In the genomic region with DNA sequence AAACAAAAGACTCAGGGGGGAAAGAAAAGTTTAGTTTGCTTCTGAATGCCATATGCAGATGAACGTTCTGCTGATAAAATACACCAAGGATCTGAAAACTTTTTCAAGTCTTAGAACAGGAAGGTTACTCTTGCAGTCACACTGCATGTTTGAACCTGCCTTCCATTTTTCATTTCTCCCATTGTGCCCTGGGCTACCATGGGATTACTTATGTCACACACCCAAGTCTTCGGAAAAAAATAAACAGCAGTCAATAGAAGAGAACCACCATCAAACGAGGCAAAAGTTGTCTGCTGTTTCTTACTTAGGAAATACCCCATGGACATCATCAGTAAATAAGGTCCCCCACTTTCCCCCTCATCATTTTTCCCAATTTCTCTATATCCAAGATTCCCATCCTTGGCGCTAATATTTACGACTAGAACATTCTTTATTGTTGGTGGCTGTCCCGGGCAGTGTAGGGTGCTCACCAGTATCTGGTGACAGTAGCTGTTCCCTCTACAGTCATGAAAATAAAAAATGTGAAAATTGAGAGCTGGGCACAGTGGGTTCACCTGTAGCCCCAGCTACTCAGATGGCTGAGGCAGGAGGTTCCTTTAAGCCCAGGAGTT, we compare ENCODE assay signal across 1 cellular context.
TF ChIP-seq lines count a peak whose summit lies in the region.

No MANE protein-coding gene starts in this region.

TF ChIP-seq in H1, 55 proteins besides CTCF, POLR2A, EP300 and RAD21:
- TF ChIP-seq, protein P1, sequence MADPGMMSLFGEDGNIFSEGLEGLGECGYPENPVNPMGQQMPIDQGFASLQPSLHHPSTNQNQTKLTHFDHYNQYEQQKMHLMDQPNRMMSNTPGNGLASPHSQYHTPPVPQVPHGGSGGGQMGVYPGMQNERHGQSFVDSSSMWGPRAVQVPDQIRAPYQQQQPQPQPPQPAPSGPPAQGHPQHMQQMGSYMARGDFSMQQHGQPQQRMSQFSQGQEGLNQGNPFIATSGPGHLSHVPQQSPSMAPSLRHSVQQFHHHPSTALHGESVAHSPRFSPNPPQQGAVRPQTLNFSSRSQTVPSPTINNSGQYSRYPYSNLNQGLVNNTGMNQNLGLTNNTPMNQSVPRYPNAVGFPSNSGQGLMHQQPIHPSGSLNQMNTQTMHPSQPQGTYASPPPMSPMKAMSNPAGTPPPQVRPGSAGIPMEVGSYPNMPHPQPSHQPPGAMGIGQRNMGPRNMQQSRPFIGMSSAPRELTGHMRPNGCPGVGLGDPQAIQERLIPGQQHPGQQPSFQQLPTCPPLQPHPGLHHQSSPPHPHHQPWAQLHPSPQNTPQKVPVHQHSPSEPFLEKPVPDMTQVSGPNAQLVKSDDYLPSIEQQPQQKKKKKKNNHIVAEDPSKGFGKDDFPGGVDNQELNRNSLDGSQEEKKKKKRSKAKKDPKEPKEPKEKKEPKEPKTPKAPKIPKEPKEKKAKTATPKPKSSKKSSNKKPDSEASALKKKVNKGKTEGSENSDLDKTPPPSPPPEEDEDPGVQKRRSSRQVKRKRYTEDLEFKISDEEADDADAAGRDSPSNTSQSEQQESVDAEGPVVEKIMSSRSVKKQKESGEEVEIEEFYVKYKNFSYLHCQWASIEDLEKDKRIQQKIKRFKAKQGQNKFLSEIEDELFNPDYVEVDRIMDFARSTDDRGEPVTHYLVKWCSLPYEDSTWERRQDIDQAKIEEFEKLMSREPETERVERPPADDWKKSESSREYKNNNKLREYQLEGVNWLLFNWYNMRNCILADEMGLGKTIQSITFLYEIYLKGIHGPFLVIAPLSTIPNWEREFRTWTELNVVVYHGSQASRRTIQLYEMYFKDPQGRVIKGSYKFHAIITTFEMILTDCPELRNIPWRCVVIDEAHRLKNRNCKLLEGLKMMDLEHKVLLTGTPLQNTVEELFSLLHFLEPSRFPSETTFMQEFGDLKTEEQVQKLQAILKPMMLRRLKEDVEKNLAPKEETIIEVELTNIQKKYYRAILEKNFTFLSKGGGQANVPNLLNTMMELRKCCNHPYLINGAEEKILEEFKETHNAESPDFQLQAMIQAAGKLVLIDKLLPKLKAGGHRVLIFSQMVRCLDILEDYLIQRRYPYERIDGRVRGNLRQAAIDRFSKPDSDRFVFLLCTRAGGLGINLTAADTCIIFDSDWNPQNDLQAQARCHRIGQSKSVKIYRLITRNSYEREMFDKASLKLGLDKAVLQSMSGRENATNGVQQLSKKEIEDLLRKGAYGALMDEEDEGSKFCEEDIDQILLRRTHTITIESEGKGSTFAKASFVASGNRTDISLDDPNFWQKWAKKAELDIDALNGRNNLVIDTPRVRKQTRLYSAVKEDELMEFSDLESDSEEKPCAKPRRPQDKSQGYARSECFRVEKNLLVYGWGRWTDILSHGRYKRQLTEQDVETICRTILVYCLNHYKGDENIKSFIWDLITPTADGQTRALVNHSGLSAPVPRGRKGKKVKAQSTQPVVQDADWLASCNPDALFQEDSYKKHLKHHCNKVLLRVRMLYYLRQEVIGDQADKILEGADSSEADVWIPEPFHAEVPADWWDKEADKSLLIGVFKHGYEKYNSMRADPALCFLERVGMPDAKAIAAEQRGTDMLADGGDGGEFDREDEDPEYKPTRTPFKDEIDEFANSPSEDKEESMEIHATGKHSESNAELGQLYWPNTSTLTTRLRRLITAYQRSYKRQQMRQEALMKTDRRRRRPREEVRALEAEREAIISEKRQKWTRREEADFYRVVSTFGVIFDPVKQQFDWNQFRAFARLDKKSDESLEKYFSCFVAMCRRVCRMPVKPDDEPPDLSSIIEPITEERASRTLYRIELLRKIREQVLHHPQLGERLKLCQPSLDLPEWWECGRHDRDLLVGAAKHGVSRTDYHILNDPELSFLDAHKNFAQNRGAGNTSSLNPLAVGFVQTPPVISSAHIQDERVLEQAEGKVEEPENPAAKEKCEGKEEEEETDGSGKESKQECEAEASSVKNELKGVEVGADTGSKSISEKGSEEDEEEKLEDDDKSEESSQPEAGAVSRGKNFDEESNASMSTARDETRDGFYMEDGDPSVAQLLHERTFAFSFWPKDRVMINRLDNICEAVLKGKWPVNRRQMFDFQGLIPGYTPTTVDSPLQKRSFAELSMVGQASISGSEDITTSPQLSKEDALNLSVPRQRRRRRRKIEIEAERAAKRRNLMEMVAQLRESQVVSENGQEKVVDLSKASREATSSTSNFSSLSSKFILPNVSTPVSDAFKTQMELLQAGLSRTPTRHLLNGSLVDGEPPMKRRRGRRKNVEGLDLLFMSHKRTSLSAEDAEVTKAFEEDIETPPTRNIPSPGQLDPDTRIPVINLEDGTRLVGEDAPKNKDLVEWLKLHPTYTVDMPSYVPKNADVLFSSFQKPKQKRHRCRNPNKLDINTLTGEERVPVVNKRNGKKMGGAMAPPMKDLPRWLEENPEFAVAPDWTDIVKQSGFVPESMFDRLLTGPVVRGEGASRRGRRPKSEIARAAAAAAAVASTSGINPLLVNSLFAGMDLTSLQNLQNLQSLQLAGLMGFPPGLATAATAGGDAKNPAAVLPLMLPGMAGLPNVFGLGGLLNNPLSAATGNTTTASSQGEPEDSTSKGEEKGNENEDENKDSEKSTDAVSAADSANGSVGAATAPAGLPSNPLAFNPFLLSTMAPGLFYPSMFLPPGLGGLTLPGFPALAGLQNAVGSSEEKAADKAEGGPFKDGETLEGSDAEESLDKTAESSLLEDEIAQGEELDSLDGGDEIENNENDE (IDR thresholded peaks at IDR 0.05; ENCODE audit: insufficient replicate concordance, low read length) = no peak
- TF ChIP-seq FOSL1 (IDR thresholded peaks at IDR 0.05; ENCODE audit: insufficient read depth, low read depth, low read length) (no peak), ZNF274 (IDR thresholded peaks at IDR 0.05; ENCODE audit: borderline replicate concordance, extremely low read depth, low read length) (no peak), CREB1 (IDR thresholded peaks at IDR 0.05) (no peak), KDM1A (IDR thresholded peaks at IDR 0.05; ENCODE audit: borderline replicate concordance, low read length) (no peak), HDAC2 (IDR thresholded peaks at IDR 0.05; ENCODE audit: borderline replicate concordance in 1 of 2, low read depth in 2 of 2, low read length in 2 of 2) (0 out of 4 replicates have a peak, but pooled peaks of 1 of the 2 experiments have one; percentile 5)
- TF ChIP-seq, protein P2, sequence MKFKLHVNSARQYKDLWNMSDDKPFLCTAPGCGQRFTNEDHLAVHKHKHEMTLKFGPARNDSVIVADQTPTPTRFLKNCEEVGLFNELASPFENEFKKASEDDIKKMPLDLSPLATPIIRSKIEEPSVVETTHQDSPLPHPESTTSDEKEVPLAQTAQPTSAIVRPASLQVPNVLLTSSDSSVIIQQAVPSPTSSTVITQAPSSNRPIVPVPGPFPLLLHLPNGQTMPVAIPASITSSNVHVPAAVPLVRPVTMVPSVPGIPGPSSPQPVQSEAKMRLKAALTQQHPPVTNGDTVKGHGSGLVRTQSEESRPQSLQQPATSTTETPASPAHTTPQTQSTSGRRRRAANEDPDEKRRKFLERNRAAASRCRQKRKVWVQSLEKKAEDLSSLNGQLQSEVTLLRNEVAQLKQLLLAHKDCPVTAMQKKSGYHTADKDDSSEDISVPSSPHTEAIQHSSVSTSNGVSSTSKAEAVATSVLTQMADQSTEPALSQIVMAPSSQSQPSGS (IDR thresholded peaks at IDR 0.05; ENCODE audit: low read length) = 0 out of 2 replicates have a peak, but pooled peaks have one; percentile 45
TF ChIP-seq in H1: peak in this region for 2.
